32 cellular contexts compared by ENCODE assay signal in the genomic region with DNA sequence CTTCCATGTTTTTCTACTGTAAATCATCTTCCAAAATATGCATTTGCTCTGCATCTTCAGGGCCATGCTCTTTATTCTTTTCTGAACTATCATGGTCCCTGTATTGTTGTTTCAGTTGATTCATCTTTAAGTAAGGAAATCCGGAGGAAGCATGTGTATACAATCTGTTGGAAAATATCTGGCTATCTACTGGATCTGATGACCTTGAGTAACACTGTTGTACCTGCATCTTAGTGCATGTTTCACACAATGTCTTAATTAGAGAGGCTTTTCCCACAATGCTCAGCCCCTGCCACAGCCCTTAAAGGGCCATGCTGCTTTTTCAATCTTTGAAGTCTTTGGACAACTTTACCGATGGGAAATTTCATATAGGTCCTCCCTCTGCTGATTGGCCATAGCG.
"Had no signal": no experiment of that assay in that cellular context is flagged by ENCODE, and none has a peak within 500 bp of the region (broad histone marks: within the 10 kb centered on the region; RNA-seq: fewer than 3 reads in every experiment).

No MANE protein-coding gene starts in this region.

- H3K9me3 ChIP-seq: gastrocnemius medialis had no signal

- H3K4me3 ChIP-seq: coronary artery, gastrocnemius medialis, heart left ventricle had no signal

- H3K36me3 Mint-ChIP-seq: activated naive CD8-positive, alpha-beta T cell had no signal

- H3K4me3 Mint-ChIP-seq: activated B cell treated with CpG ODN at 0.5 μM for 24 hours; activated CD8-positive, alpha-beta T cell treated with anti-CD3 and anti-CD28 coated beads for 36 hours; activated naive CD8-positive, alpha-beta T cell; activated T-cell treated with anti-CD3 and anti-CD28 coated beads, Interleukin-2, amount 50 U/mL, for 4 hours; activated T-helper 17 cell treated with anti-CD3 and anti-CD28 coated beads, Interleukin-2, amount 50 U/mL, for 72 hours; central memory CD8-positive, alpha-beta T cell; dendritic cell treated with granulocyte-macrophage colony-stimulating factor and Interleukin-4, amounts not matched to agents 40 ng/mL and 50 ng/mL, for 4 days; effector memory CD8-positive, alpha-beta T cell; T-helper 17 cell; T-helper 2 cell treated with Interferon-gamma antibody and Interleukin-4, amounts not matched to agents 5 μg/mL and 100 μg/mL, for 36 hours had no signal

- H3K36me3 ChIP-seq: brain microvascular endothelial cell, gastrocnemius medialis, heart left ventricle, WERI-Rb-1 had no signal

- H3K4me1 Mint-ChIP-seq: activated B cell treated with CpG ODN at 0.5 μM for 24 hours; activated T-helper 17 cell treated with anti-CD3 and anti-CD28 coated beads, Interleukin-2, amount 50 U/mL, for 72 hours; central memory CD8-positive, alpha-beta T cell; T-helper 17 cell had no signal

- H3K4me1 ChIP-seq: gastrocnemius medialis had no signal

- H3K27ac ChIP-seq: brain microvascular endothelial cell, coronary artery, foreskin keratinocyte, gastrocnemius medialis, heart left ventricle, WERI-Rb-1 had no signal

- H3K27me3 ChIP-seq: brain microvascular endothelial cell, foreskin keratinocyte, gastrocnemius medialis, heart left ventricle had no signal

- H3K9me3 Mint-ChIP-seq: activated B cell treated with CpG ODN at 0.5 μM for 24 hours; activated CD8-positive, alpha-beta T cell treated with anti-CD3 and anti-CD28 coated beads for 36 hours; activated T-cell treated with anti-CD3 and anti-CD28 coated beads, Interleukin-2, amount 50 U/mL, for 4 hours; activated T-helper 17 cell treated with anti-CD3 and anti-CD28 coated beads, Interleukin-2, amount 50 U/mL, for 72 hours; central memory CD8-positive, alpha-beta T cell; dendritic cell treated with granulocyte-macrophage colony-stimulating factor and Interleukin-4, amounts not matched to agents 40 ng/mL and 50 ng/mL, for 4 days; effector memory CD8-positive, alpha-beta T cell; T-helper 2 cell treated with Interferon-gamma antibody and Interleukin-4, amounts not matched to agents 5 μg/mL and 100 μg/mL, for 36 hours had no signal

- ATAC-seq: activated CD4-positive, CD25-positive, alpha-beta regulatory T cell treated with anti-CD3 and anti-CD28 coated beads, Interleukin-2, amount 50 U/mL, for 24 hours; activated CD8-positive, alpha-beta T cell treated with anti-CD3 and anti-CD28 coated beads for 36 hours; activated T-cell treated with anti-CD3 and anti-CD28 coated beads, Interleukin-2, amount 50 U/mL, for 4 hours; activated T-helper 17 cell treated with anti-CD3 and anti-CD28 coated beads, Interleukin-2, amount 50 U/mL, for 72 hours; effector memory CD8-positive, alpha-beta T cell; esophagus mucosa; foreskin keratinocyte; gastrocnemius medialis; heart left ventricle; T-helper 17 cell had no signal

- H3K27me3 Mint-ChIP-seq: dendritic cell treated with granulocyte-macrophage colony-stimulating factor and Interleukin-4, amounts not matched to agents 40 ng/mL and 50 ng/mL, for 4 days had no signal

- H3K27ac Mint-ChIP-seq: activated B cell treated with CpG ODN at 0.5 μM for 24 hours; activated CD8-positive, alpha-beta T cell treated with anti-CD3 and anti-CD28 coated beads for 36 hours; activated naive CD8-positive, alpha-beta T cell; activated T-helper 17 cell treated with anti-CD3 and anti-CD28 coated beads, Interleukin-2, amount 50 U/mL, for 72 hours; dendritic cell treated with granulocyte-macrophage colony-stimulating factor and Interleukin-4, amounts not matched to agents 40 ng/mL and 50 ng/mL, for 4 days; effector memory CD8-positive, alpha-beta T cell; T-helper 17 cell; T-helper 2 cell treated with Interferon-gamma antibody and Interleukin-4, amounts not matched to agents 5 μg/mL and 100 μg/mL, for 36 hours had no signal

- DNase-seq: activated B cell treated with CpG ODN at 0.5 μM for 24 hours; activated CD4-positive, alpha-beta T cell treated with anti-CD3 and anti-CD28 coated beads for 48 hours; activated CD4-positive, alpha-beta T cell treated with anti-CD3 and anti-CD28 coated beads, Interleukin-2, amount 50 U/mL, for 1 hour; activated CD4-positive, alpha-beta T cell treated with anti-CD3 and anti-CD28 coated beads, Interleukin-2, amount 50 U/mL, for 48 hours; activated CD8-positive, alpha-beta memory T cell treated with anti-CD3 and anti-CD28 coated beads for 24 hours; activated CD8-positive, alpha-beta T cell treated with anti-CD3 and anti-CD28 coated beads for 36 hours; activated effector memory CD4-positive, alpha-beta T cell treated with Interleukin-2 at 50 U/mL for 16 hours; activated gamma-delta T cell treated with Interleukin-2 at 50 U/mL for 16 hours; activated naive CD4-positive, alpha-beta T cell treated with anti-CD3 and anti-CD28 coated beads, Interleukin-2, amount 50 U/mL, for 16 hours; activated naive CD4-positive, alpha-beta T cell treated with Interleukin-2 at 50 U/mL for 16 hours; activated T-cell treated with anti-CD3 and anti-CD28 coated beads, Interleukin-2, amount 50 U/mL, for 4 hours; amniotic stem cell; anterior cingulate cortex; brain microvascular endothelial cell; effector CD4-positive, alpha-beta T cell; effector memory CD8-positive, alpha-beta T cell; foreskin keratinocyte; gastrocnemius medialis; glutamatergic neuron; heart left ventricle; T-helper 1 cell; T-helper 17 cell; T1000; WERI-Rb-1 had no signal
